In the genomic region with DNA sequence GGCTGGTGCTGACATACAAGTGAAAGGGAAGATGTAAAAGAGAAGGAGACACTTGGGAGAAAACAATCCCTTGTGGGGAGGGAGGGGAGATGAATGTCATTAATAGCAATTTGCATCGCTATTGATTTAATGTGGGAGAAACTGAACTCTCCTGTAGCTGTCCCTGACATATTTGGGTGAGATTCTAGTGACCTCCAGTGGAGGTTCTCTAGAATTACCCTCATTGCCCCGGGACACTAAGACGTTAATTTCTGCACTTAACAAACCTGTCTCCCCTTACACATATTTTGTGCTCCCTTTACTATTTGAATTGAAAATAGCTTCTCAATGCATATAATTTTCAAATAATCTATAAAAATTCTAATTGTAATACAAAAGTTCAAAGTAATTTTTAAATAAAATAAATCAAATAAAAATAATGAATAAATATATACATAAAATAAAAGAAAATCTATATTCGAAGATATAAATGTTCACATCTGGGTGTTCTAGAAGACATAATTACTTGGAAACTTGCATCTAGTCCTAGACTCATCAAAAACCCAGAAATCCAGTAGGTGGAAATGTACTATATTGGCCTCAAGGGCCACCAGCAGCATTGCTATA, we compare ENCODE assay signal across 1 cellular context.
TF ChIP-seq lines count a peak whose summit lies in the region.

No MANE protein-coding gene starts in this region.

TF ChIP-seq in WTC11, 78 proteins besides CTCF, POLR2A, EP300 and RAD21 (continued from another document):
- TF ChIP-seq, protein P1, sequence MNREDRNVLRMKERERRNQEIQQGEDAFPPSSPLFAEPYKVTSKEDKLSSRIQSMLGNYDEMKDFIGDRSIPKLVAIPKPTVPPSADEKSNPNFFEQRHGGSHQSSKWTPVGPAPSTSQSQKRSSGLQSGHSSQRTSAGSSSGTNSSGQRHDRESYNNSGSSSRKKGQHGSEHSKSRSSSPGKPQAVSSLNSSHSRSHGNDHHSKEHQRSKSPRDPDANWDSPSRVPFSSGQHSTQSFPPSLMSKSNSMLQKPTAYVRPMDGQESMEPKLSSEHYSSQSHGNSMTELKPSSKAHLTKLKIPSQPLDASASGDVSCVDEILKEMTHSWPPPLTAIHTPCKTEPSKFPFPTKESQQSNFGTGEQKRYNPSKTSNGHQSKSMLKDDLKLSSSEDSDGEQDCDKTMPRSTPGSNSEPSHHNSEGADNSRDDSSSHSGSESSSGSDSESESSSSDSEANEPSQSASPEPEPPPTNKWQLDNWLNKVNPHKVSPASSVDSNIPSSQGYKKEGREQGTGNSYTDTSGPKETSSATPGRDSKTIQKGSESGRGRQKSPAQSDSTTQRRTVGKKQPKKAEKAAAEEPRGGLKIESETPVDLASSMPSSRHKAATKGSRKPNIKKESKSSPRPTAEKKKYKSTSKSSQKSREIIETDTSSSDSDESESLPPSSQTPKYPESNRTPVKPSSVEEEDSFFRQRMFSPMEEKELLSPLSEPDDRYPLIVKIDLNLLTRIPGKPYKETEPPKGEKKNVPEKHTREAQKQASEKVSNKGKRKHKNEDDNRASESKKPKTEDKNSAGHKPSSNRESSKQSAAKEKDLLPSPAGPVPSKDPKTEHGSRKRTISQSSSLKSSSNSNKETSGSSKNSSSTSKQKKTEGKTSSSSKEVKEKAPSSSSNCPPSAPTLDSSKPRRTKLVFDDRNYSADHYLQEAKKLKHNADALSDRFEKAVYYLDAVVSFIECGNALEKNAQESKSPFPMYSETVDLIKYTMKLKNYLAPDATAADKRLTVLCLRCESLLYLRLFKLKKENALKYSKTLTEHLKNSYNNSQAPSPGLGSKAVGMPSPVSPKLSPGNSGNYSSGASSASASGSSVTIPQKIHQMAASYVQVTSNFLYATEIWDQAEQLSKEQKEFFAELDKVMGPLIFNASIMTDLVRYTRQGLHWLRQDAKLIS (CRISPR knock-in tag; IDR thresholded peaks at IDR 0.05; ENCODE audit: borderline replicate concordance) = no peak
- TF ChIP-seq PRDM15 (CRISPR knock-in tag; IDR thresholded peaks at IDR 0.05) = no peak
